In the genomic region with DNA sequence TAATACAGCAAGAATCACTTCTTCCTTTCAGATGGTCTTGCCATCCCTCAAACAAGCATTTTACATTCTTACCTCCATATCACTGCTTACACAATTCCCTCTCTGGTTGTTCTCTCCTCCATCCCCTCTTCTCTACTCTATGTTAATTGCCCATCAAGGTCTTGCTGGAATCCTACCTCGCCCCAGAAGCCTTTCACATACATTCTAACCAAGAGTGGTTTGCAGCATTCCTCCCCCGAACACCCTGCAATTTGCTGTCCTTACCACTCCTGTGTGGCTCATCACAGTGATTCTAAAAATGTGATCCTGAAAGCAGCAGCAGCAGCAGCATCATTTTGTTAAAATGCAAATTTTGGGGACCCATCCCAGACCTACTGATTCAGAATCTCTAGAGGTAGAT, we compare ENCODE assay signal across 21 cellular contexts.
"Had no signal": no experiment of that assay in that cellular context is flagged by ENCODE, and none has a peak within 500 bp of the region (broad histone marks: within the 10 kb centered on the region; RNA-seq: fewer than 3 reads in every experiment).

No MANE protein-coding gene starts in this region.

- H3K9me3 ChIP-seq: esophagus squamous epithelium, mucosa of descending colon, psoas muscle, transverse colon, uterus had no signal

- H3K27ac Mint-ChIP-seq: activated CD4-positive, alpha-beta memory T cell treated with anti-CD3 and anti-CD28 coated beads for 36 hours; activated CD4-positive, alpha-beta T cell treated with anti-CD3 and anti-CD28 coated beads for 36 hours; activated naive CD8-positive, alpha-beta T cell; memory B cell had no signal

- H3K36me3 Mint-ChIP-seq: memory B cell, naive B cell had no signal

- H3K36me3 ChIP-seq: esophagus squamous epithelium, transverse colon, uterus, WERI-Rb-1 had no signal

- H3K4me3 ChIP-seq: esophagus squamous epithelium, mucosa of descending colon, psoas muscle, skin epidermis, transverse colon, uterus had no signal

- H3K27ac ChIP-seq: esophagus squamous epithelium, psoas muscle, skin epidermis, transverse colon, uterus, WERI-Rb-1 had no signal

- H3K27me3 Mint-ChIP-seq: activated CD4-positive, alpha-beta memory T cell treated with anti-CD3 and anti-CD28 coated beads for 36 hours; activated CD4-positive, alpha-beta T cell treated with anti-CD3 and anti-CD28 coated beads for 36 hours; activated naive CD8-positive, alpha-beta T cell; naive B cell had no signal

- ATAC-seq: activated CD4-positive, alpha-beta T cell treated with anti-CD3 and anti-CD28 coated beads for 36 hours; left ventricle myocardium superior; mucosa of descending colon; right cardiac atrium; stimulated activated naive CD8-positive, alpha-beta T cell treated with anti-CD3 and anti-CD28 coated beads, Interleukin-15, Interleukin-2, amounts not matched to agents 100 U/mL and 50 U/mL, for 24 hours had no signal

- DNase-seq: activated CD4-positive, alpha-beta memory T cell treated with anti-CD3 and anti-CD28 coated beads for 36 hours; activated CD4-positive, alpha-beta T cell treated with anti-CD3 and anti-CD28 coated beads for 36 hours; activated T-cell treated with anti-CD3 and anti-CD28 coated beads for 4 hours; amniotic stem cell; dermis blood vessel endothelial cell; effector memory CD4-positive, alpha-beta T cell; esophagus squamous epithelium; left ventricle myocardium superior; mucosa of descending colon; naive B cell; psoas muscle; right cardiac atrium; stimulated activated naive CD8-positive, alpha-beta T cell treated with anti-CD3 and anti-CD28 coated beads, Interleukin-15, Interleukin-2, amounts not matched to agents 100 U/mL and 50 U/mL, for 24 hours; substantia nigra; T-helper 2 cell; transverse colon; uterus; WERI-Rb-1 had no signal

- H3K4me3 Mint-ChIP-seq: activated CD4-positive, alpha-beta memory T cell treated with anti-CD3 and anti-CD28 coated beads for 36 hours; activated CD4-positive, alpha-beta T cell treated with anti-CD3 and anti-CD28 coated beads for 36 hours; activated naive CD8-positive, alpha-beta T cell; memory B cell; naive B cell had no signal

- H3K4me1 ChIP-seq: esophagus squamous epithelium, uterus had no signal

- H3K27me3 ChIP-seq: esophagus squamous epithelium, transverse colon, uterus had no signal

- H3K4me1 Mint-ChIP-seq: memory B cell, naive B cell had no signal

- H3K9me3 Mint-ChIP-seq: activated CD4-positive, alpha-beta memory T cell treated with anti-CD3 and anti-CD28 coated beads for 36 hours; memory B cell had no signal
